9 cellular contexts compared by ENCODE assay signal in the genomic region with DNA sequence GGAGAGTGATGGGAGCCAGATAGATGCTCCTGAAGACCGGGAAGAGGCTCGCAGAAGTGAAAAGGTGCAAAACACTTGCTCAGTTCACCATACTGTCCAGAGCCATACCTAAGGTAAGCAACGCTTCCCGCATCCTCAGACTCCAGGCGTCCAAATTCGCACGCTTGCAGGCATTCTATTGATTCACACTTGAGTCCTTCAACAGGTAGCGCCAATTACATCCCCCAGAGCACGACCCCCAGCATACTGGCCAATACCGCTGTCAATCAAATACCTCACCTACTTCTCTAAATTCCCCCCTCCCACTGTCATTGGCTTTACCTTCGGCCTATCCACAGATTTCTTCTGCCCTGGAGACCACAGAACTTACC. TPM values are rescaled to one million over a fixed set of nuclear protein-coding genes. Genes with fewer than 3 reads are reported as not detected.
DNase-seq lines count a peak whose midpoint lies in the region; ATAC-seq and TF ChIP-seq lines count a peak whose summit lies in the region.
"Had no signal": no experiment of that assay in that cellular context is flagged by ENCODE, and none has a peak within 500 bp of the region (broad histone marks: within the 10 kb centered on the region; RNA-seq: fewer than 3 reads in every experiment).

No MANE protein-coding gene starts in this region.

- peak overlapping the region; percentile 84 for H3K4me2 ChIP-seq in smooth muscle cell

- 16% methylated on average over 11 of the region's 11 CpGs for WGBS in smooth muscle cell (ENCODE audit: low lambda C conversion rate)

- no peaks in the 10 kb centered on the region for H3K9me3 ChIP-seq in smooth muscle cell (replicated peaks; ENCODE audit: low read depth)
- H3K9me3 ChIP-seq: SJSA1 had no signal

- H3K27ac ChIP-seq in smooth muscle cell (ENCODE audit: low read depth): no peak overlapping the region
- H3K27ac ChIP-seq: SJSA1 had no signal

- H2AFZ ChIP-seq in smooth muscle cell (ENCODE audit: low read depth): no peak overlapping the region

- no peaks in the 10 kb centered on the region for H3F3A ChIP-seq in smooth muscle cell (ENCODE audit: low read depth)

- peak; percentile 99 for DNase-seq in NCI-H82 treated with DMSO at 0.1 percent for 48 hours (lab: John Stamatoyannopoulos, UW; ENCODE audit: unreplicated experiment)
- DNase-seq in NCI-H82 (lab: John Stamatoyannopoulos, UW): no peak
- DNase-seq in NCI-H345 (lab: John Stamatoyannopoulos, UW): peak; percentile 97
- DNase-seq in fibroblast of pulmonary artery (ENCODE audit: low read depth): no peak
- DNase-seq in smooth muscle cell (lab: John Stamatoyannopoulos, UW; ENCODE audit: unreplicated experiment): no peak

- H3K9ac ChIP-seq in smooth muscle cell (ENCODE audit: low read depth): no peak overlapping the region

- H3K4me1 ChIP-seq in smooth muscle cell (ENCODE audit: low read depth): no peaks in the 10 kb centered on the region

- peaks cover 22% of the 10 kb centered on the region for H3K27me3 ChIP-seq in smooth muscle cell (ENCODE audit: low read depth)

- H3K4me3 ChIP-seq in fibroblast of pulmonary artery (replicated peaks; ENCODE audit: low read depth, low read length) (peak overlapping the region; percentile 31), smooth muscle cell (peak overlapping the region; percentile 60)

- peaks cover 9% of the 10 kb centered on the region for H3K79me2 ChIP-seq in smooth muscle cell (ENCODE audit: low read depth)

- TF ChIP-seq CTCF in fibroblast of pulmonary artery (IDR thresholded peaks at IDR 0.05; ENCODE audit: low read length, missing control alignments) (no peak), smooth muscle cell (IDR thresholded peaks at IDR 0.05; ENCODE audit: borderline replicate concordance, insufficient read depth, poor library complexity, severe bottlenecking) (no peak)

- no peak for ATAC-seq in HG02884 (IDR thresholded peaks at IDR 0.05; ENCODE audit: unreplicated experiment)
- ATAC-seq in HG02678 (IDR thresholded peaks at IDR 0.05; ENCODE audit: unreplicated experiment): no peak
- no peak for ATAC-seq in HG03039 (IDR thresholded peaks at IDR 0.05; ENCODE audit: unreplicated experiment)

- H3K36me3 ChIP-seq in smooth muscle cell (ENCODE audit: low read depth): no peaks in the 10 kb centered on the region
- H3K36me3 ChIP-seq: SJSA1 had no signal

- no peaks in the 10 kb centered on the region for H4K20me1 ChIP-seq in smooth muscle cell (ENCODE audit: low read depth)

RNA-seq across cellular contexts. Expression of a gene that starts 0.4 kb away (rescaled TPM):
- total RNA-seq in smooth muscle cell: 10.3 and 14.4 TPM in 2 replicates
- 2.8 and 3.3 TPM in 2 replicates for polyA plus RNA-seq in smooth muscle cell

Comparison
In these comparisons a context has a peak if more than half of its experiments do, and no peak if none do; other contexts are left out.
1. DNase-seq: peak in NCI-H82 treated with DMSO at 0.1 percent for 48 hours (single experiment) and NCI-H345 (single experiment); none in NCI-H82 (single experiment), fibroblast of pulmonary artery (single experiment) and smooth muscle cell (single experiment).